25 cellular contexts compared by ENCODE assay signal in genomic region chr7:141452911-141453310, GRCh38.
DNase-seq lines count a peak whose midpoint lies in the region; ATAC-seq and TF ChIP-seq lines count a peak whose summit lies in the region.
"Had no signal": no experiment of that assay in that cellular context is flagged by ENCODE, and none has a peak within 500 bp of the region (broad histone marks: within the 10 kb centered on the region; RNA-seq: fewer than 3 reads in every experiment).

No MANE protein-coding gene starts in this region.

- no peaks in the 10 kb centered on the region for H3K9me3 Mint-ChIP-seq in activated T-helper 17 cell treated with anti-CD3 and anti-CD28 coated beads, Interleukin-2, amount 50 U/mL, for 72 hours
- H3K9me3 Mint-ChIP-seq: nephron had no signal

- intact Hi-C loops in left lung (cut with DNase I): no loop called here

- no peaks in the 10 kb centered on the region for H3K4me1 Mint-ChIP-seq in activated T-helper 17 cell treated with anti-CD3 and anti-CD28 coated beads, Interleukin-2, amount 50 U/mL, for 72 hours
- H3K4me1 Mint-ChIP-seq: nephron had no signal

- H3K27ac Mint-ChIP-seq in activated T-helper 17 cell treated with anti-CD3 and anti-CD28 coated beads, Interleukin-2, amount 50 U/mL, for 72 hours: no peak overlapping the region
- H3K27ac Mint-ChIP-seq: nephron had no signal

- no peaks in the 10 kb centered on the region for H3K27me3 ChIP-seq in left lung
- H3K27me3 ChIP-seq: esophagus muscularis mucosa, ovary, upper lobe of left lung had no signal

- no peak overlapping the region for H3K27ac ChIP-seq in left lung
- H3K27ac ChIP-seq: coronary artery, esophagus muscularis mucosa, KMS-11, ovary, upper lobe of left lung, WERI-Rb-1 had no signal

- no peaks in the 10 kb centered on the region for H3K4me1 ChIP-seq in left lung
- H3K4me1 ChIP-seq: esophagus muscularis mucosa, upper lobe of left lung had no signal

- no peak overlapping the region for H3K4me3 Mint-ChIP-seq in activated T-helper 17 cell treated with anti-CD3 and anti-CD28 coated beads, Interleukin-2, amount 50 U/mL, for 72 hours
- H3K4me3 Mint-ChIP-seq: nephron had no signal

- ATAC-seq in GM19351 (IDR thresholded peaks at IDR 0.05; ENCODE audit: unreplicated experiment) (peak; percentile 76), HG03039 (IDR thresholded peaks at IDR 0.05; ENCODE audit: unreplicated experiment) (peak; percentile 73), HG03457 (IDR thresholded peaks at IDR 0.05; ENCODE audit: unreplicated experiment) (no peak), left lung (no peak)
- ATAC-seq in activated T-helper 17 cell treated with anti-CD3 and anti-CD28 coated beads, Interleukin-2, amount 50 U/mL, for 72 hours (replicated peaks): peak; percentile 85
- ATAC-seq: right cardiac atrium, SK-N-SH treated with all-trans-retinoic acid at 6 μM for 48 hours had no signal

- no peaks in the 10 kb centered on the region for H3K36me3 Mint-ChIP-seq in activated T-helper 17 cell treated with anti-CD3 and anti-CD28 coated beads, Interleukin-2, amount 50 U/mL, for 72 hours (ENCODE audit: low read depth)

- no peak overlapping the region for H3K4me3 ChIP-seq in left lung
- H3K4me3 ChIP-seq: coronary artery, esophagus muscularis mucosa, ovary, upper lobe of left lung had no signal

- TF ChIP-seq CTCF in left lung (IDR thresholded peaks at IDR 0.05): no peak

- H3K27me3 Mint-ChIP-seq in activated T-helper 17 cell treated with anti-CD3 and anti-CD28 coated beads, Interleukin-2, amount 50 U/mL, for 72 hours: no peaks in the 10 kb centered on the region

- no peaks in the 10 kb centered on the region for H3K36me3 ChIP-seq in left lung
- H3K36me3 ChIP-seq: esophagus muscularis mucosa, ovary, upper lobe of left lung, WERI-Rb-1 had no signal

- H3K9me3 ChIP-seq in left lung: no peaks in the 10 kb centered on the region
- H3K9me3 ChIP-seq: esophagus muscularis mucosa, ovary, upper lobe of left lung had no signal

- DNase-seq in activated CD4-positive, alpha-beta T cell treated with anti-CD3 and anti-CD28 coated beads for 48 hours: peak; percentile 19
- DNase-seq in activated CD4-positive, alpha-beta T cell treated with anti-CD3 and anti-CD28 coated beads, Interleukin-2, amount 50 U/mL, for 1 hour: no peak
- DNase-seq in left lung (no peak), GDM1 (lab: John Stamatoyannopoulos, UW) (no peak)
- DNase-seq: 8988T; activated effector memory CD4-positive, alpha-beta T cell treated with Interleukin-2 at 50 U/mL for 16 hours; amniotic stem cell; DND-41; hypothalamus; midbrain; MV-4-11; NCI-H526; ovary; right cardiac atrium; upper lobe of left lung; WERI-Rb-1 had no signal

Comparison
In these comparisons a context has a peak if more than half of its experiments do, and no peak if none do; other contexts are left out.
1. ATAC-seq: peak in GM19351 (single experiment), HG03039 (single experiment) and activated T-helper 17 cell treated with anti-CD3 and anti-CD28 coated beads, Interleukin-2, amount 50 U/mL, for 72 hours (single experiment); none in HG03457 (single experiment) and left lung (single experiment).